Comparison of ENCODE assay signal across 8 cellular contexts in genomic region chr10:106175760-106176377, GRCh38.
DNase-seq lines count a peak whose midpoint lies in the region; ATAC-seq and TF ChIP-seq lines count a peak whose summit lies in the region.

No MANE protein-coding gene starts in this region.

- CTCF ChIA-PET in PC-9 (lab: Charles Lee) = no interaction called here

- no peaks in the 10 kb centered on the region for H4K20me1 ChIP-seq in PC-9 (ENCODE audit: insufficient read depth)

- H3K27me3 ChIP-seq in PC-9 (ENCODE audit: insufficient read depth, low read depth) = no peaks in the 10 kb centered on the region

- TF ChIP-seq CTCF in 22Rv1 (IDR thresholded peaks at IDR 0.05) (peak; percentile 71), GM13977 (IDR thresholded peaks at IDR 0.05; ENCODE audit: extremely low read depth, insufficient read depth, missing control alignments) (peak; percentile 30), PC-9 (conservative IDR thresholded peaks at IDR 0.05) (peak; percentile 62)

- POLR2A ChIA-PET in PC-9 (lab: Charles Lee; ENCODE audit: unreplicated experiment) = no interaction called here

- H3K27ac ChIP-seq in 22Rv1 (no peak overlapping the region), PC-9 (no peak overlapping the region)

- no peaks in the 10 kb centered on the region for H3K79me2 ChIP-seq in PC-9 (ENCODE audit: low read depth)

- DNase-seq in GM13977 (ENCODE audit: low spot score) (peak; percentile 8), PC-9 (no peak), glomerular visceral epithelial cell (ENCODE audit: extremely low spot score) (peak; percentile 1), dermis blood vessel endothelial cell (no peak)

- no peaks in the 10 kb centered on the region for H3K36me3 ChIP-seq in PC-9 (ENCODE audit: low read depth)

- in situ Hi-C loops in GM13977 (cut with MboI; ENCODE audit: low pct_unique_long_range_greater_than_20kb, low sequenced_read_pairs, unreplicated experiment) = loop anchor here (25.0 kb wide), 1 partner anchor 214 kb away; no protein-coding TSS in a partner anchor

- no peaks in the 10 kb centered on the region for H3F3A ChIP-seq in PC-9 (ENCODE audit: insufficient read depth, low read depth)

- no peak overlapping the region for H2AFZ ChIP-seq in PC-9

- H3K9me2 ChIP-seq in PC-9 (ENCODE audit: insufficient read depth) = no peaks in the 10 kb centered on the region

- no TSS peak for BruUV-seq in PC-9 (replicated peaks; lab: Mats Ljungman, UMichigan)

- H3K4me3 ChIP-seq in PC-9 = no peak overlapping the region

- no peaks in the 10 kb centered on the region for H3K9me3 ChIP-seq in PC-9 (ENCODE audit: insufficient read depth, low read depth)

- H3K4me1 ChIP-seq in PC-9 (replicated peaks; ENCODE audit: insufficient read depth) = no peaks in the 10 kb centered on the region

- intact Hi-C loops in PC-9 (cut with micrococcal nuclease; ENCODE audit: unreplicated experiment) = loop anchor here (2.0 to 10.0 kb wide), 2 partner anchors 221 to 1111 kb away; no protein-coding TSS in a partner anchor

- no peak overlapping the region for H3K4me2 ChIP-seq in PC-9

- ATAC-seq in GM19463 (IDR thresholded peaks at IDR 0.05; ENCODE audit: unreplicated experiment) (no peak), GM18873 (IDR thresholded peaks at IDR 0.05; ENCODE audit: low FRiP score, unreplicated experiment) (no peak), HG02973 (IDR thresholded peaks at IDR 0.05; ENCODE audit: unreplicated experiment) (no peak)

Comparison
In these comparisons a context has a peak if more than half of its experiments do, and no peak if none do; other contexts are left out.
1. DNase-seq: peak in GM13977 (single experiment) and glomerular visceral epithelial cell (single experiment); none in PC-9 (0 of 2) and dermis blood vessel endothelial cell (single experiment).
2. Peak in every context shown above with its lines, with median percentiles within 50 percentile points of each other: CTCF ChIP-seq.